Comparison of ENCODE assay signal across 9 cellular contexts in the genomic region with DNA sequence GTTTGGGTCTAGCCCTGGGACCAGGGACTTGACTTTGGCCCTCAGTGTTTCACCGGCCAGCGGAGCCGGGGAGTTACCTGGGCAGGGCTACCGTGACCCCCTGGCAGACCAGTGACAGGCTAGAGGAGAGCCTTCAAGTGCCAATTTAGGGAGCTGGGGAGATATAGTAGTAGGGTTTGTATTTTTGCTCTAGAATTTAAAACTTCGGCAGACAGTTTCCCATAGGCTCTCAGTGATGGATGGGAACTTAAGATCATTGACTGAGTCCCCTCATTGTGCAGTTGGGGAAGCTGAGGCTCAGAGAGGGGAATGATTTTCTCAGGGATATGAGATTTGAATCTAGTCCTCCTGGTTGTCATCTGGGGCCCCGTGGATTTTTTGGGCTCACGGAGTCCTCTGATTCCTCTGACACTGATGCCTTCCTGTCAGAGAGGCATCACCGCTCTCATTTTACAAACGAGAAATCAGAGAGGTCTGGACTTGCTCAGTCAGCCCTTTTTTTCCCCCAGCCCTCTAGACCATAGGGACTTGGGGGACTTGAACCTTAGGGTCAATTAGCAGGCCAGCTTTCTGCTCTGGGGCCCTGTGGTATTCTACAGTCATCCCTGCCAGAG. TPM values are rescaled to one million over a fixed set of nuclear protein-coding genes. Genes with fewer than 3 reads are reported as not detected.
DNase-seq lines count a peak whose midpoint lies in the region; ATAC-seq, FAIRE-seq and TF ChIP-seq lines count a peak whose summit lies in the region.
"Had no signal": no experiment of that assay in that cellular context is flagged by ENCODE, and none has a peak within 500 bp of the region (broad histone marks: within the 10 kb centered on the region; RNA-seq: fewer than 3 reads in every experiment).

No MANE protein-coding gene starts in this region.

- no peaks in the 10 kb centered on the region for H4K20me1 ChIP-seq in IMR-90 (ENCODE audit: insufficient read depth, low read length)
- no peaks in the 10 kb centered on the region for H4K20me1 ChIP-seq in astrocyte (ENCODE audit: insufficient read depth, low read length)

- H3K27ac ChIP-seq in IMR-90 (ENCODE audit: insufficient read depth, low read length) (no peak overlapping the region), astrocyte (ENCODE audit: low read depth, low read length) (no peak overlapping the region)

- in situ Hi-C loops in IMR-90 (cut with MboI; ENCODE audit: low sequenced_read_pairs), result loop anchor here (5.0 to 25.0 kb wide), 4 partner anchors 82 to 627 kb away; partner anchors contain the start of gene SSBP3

- TF ChIP-seq CTCF in BE2C (IDR thresholded peaks at IDR 0.05; ENCODE audit: low read depth, low read length) (no peak; the same call in 1 of the 2 replicates), IMR-90 (conservative IDR thresholded peaks at IDR 0.05; ENCODE audit: low read depth, low read length) (no peak), astrocyte (IDR thresholded peaks at IDR 0.05; ENCODE audit: insufficient read depth, low read depth, low read length) (peak; percentile 0)

- peaks cover 12% of the 10 kb centered on the region for H3K4me1 ChIP-seq in BE2C
- peaks cover 14% of the 10 kb centered on the region for H3K4me1 ChIP-seq in IMR-90 (ENCODE audit: control insufficient read depth, insufficient read depth, low read length)
- H3K4me1 ChIP-seq in astrocyte (ENCODE audit: insufficient read depth, low read length), result peaks cover 20% of the 10 kb centered on the region

- H3K56ac ChIP-seq in IMR-90 (ENCODE audit: extremely low read depth, insufficient read depth, low read length), result no peak overlapping the region

- no peaks in the 10 kb centered on the region for H3K36me3 Mint-ChIP-seq in astrocyte (ENCODE audit: low read depth, unreplicated experiment)
- no peaks in the 10 kb centered on the region for H3K36me3 Mint-ChIP-seq in naive thymus-derived CD8-positive, alpha-beta T cell

- H4K8ac ChIP-seq in IMR-90 (ENCODE audit: low read depth in 2 of 2, low read length in 2 of 2), result no peak overlapping the region

- POLR2A ChIA-PET in IMR-90 (lab: Charles Lee; ENCODE audit: unreplicated experiment), result interaction anchor here (0.6 to 1.3 kb wide), 2 partner anchors 82 to 84 kb away, joined by 3 to 5 read pairs; partner anchors contain the start of gene SSBP3
- POLR2A ChIA-PET in naive thymus-derived CD8-positive, alpha-beta T cell (lab: Charles Lee), result interaction anchor here (0.6 to 4.9 kb wide), 12 partner anchors 9 to 290 kb away, joined by 3 to 110 read pairs (median 4); partner anchors contain the start of genes CYB5RL, MRPL37 and SSBP3

- ATAC-seq in IMR-90 (ENCODE audit: low read depth) (no peak), GM19452 (IDR thresholded peaks at IDR 0.05; ENCODE audit: unreplicated experiment) (no peak), HG03457 (IDR thresholded peaks at IDR 0.05; ENCODE audit: unreplicated experiment) (no peak)
- peak; percentile 7 to 25 for ATAC-seq in naive thymus-derived CD8-positive, alpha-beta T cell

- H2BK15ac ChIP-seq in IMR-90 (ENCODE audit: low read depth, low read length), result no peak overlapping the region

- H3K4me3 ChIP-seq in BE2C (ENCODE audit: low read depth, low read length), result peak overlapping the region; percentile 60
- no peak overlapping the region for H3K4me3 ChIP-seq in IMR-90 (ENCODE audit: insufficient read depth, low read depth, low read length)
- peak overlapping the region; percentile 61 for H3K4me3 ChIP-seq in astrocyte (ENCODE audit: insufficient read depth, low read depth, low read length)

- TF ChIP-seq RAD21 in IMR-90 (IDR thresholded peaks at IDR 0.05; ENCODE audit: low read length), result no peak

- no peaks in the 10 kb centered on the region for H3K79me1 ChIP-seq in IMR-90 (ENCODE audit: low read depth in 1 of 2, low read length in 2 of 2)

- peak overlapping the region; percentile 91 for H2AFZ ChIP-seq in IMR-90 (replicated peaks; ENCODE audit: low read length, poor library complexity)
- H2AFZ ChIP-seq in astrocyte (ENCODE audit: low read depth, low read length), result no peak overlapping the region

- H2AK9ac ChIP-seq in IMR-90 (replicated peaks; ENCODE audit: low read depth, low read length, poor library complexity), result no peak overlapping the region

- H3K79me2 ChIP-seq in astrocyte (ENCODE audit: insufficient read depth, low read length), result no peaks in the 10 kb centered on the region

- H3K9me3 Mint-ChIP-seq in astrocyte (ENCODE audit: unreplicated experiment), result no peaks in the 10 kb centered on the region
- H3K9me3 Mint-ChIP-seq in naive thymus-derived CD8-positive, alpha-beta T cell, result no peaks in the 10 kb centered on the region

- BruUV-seq in IMR-90 (replicated peaks; lab: Mats Ljungman, UMichigan), result no TSS peak

- 23% methylated on average over 6 of the region's 9 CpGs; no CpG with 5 or more reads in 1 of the 2 experiments for WGBS in IMR-90 (ENCODE audit: extremely low coverage in 2 of 2, insufficient read length in 1 of 2), 2 experiments

- TF ChIP-seq POLR2A in IMR-90 (IDR thresholded peaks at IDR 0.05; ENCODE audit: low read depth, low read length), result no peak

- 0 out of 2 replicates have a peak overlapping the region, but pooled peaks have one; percentile 39 for H2BK20ac ChIP-seq in IMR-90 (ENCODE audit: low read depth, low read length)

- no peaks in the 10 kb centered on the region for H3K9me1 ChIP-seq in IMR-90 (ENCODE audit: insufficient read depth, low read length)

- no peak overlapping the region for H2AK5ac ChIP-seq in IMR-90 (ENCODE audit: low read depth, low read length)

- H3K9ac ChIP-seq in IMR-90 (ENCODE audit: low read depth, low read length) (no peak overlapping the region), astrocyte (ENCODE audit: low read length) (peak overlapping the region; percentile 86)

- peaks cover 24% of the 10 kb centered on the region for H3K4me1 Mint-ChIP-seq in astrocyte (ENCODE audit: low read depth, unreplicated experiment)
- H3K4me1 Mint-ChIP-seq in naive thymus-derived CD8-positive, alpha-beta T cell, result peaks cover 26 to 46% (median 40%) of the 10 kb centered on the region in 4 donors

- no peaks in the 10 kb centered on the region for H3K27me3 ChIP-seq in BE2C
- H3K27me3 ChIP-seq in IMR-90 (ENCODE audit: control insufficient read depth, insufficient read depth, low read length), result peaks cover 3% of the 10 kb centered on the region; the same call in 1 of the 2 replicates
- H3K27me3 ChIP-seq in astrocyte (ENCODE audit: insufficient read depth, low read length), result peaks cover 3% of the 10 kb centered on the region

- H3K14ac ChIP-seq in IMR-90 (replicated peaks; ENCODE audit: low read depth, low read length), result no peak overlapping the region

- peak overlapping the region; percentile 88 for H3K27ac Mint-ChIP-seq in astrocyte (ENCODE audit: unreplicated experiment)
- H3K27ac Mint-ChIP-seq in naive thymus-derived CD8-positive, alpha-beta T cell, result peak overlapping the region in 9 of 10 donors; percentile 33 to 92 (median 74)

- H3K9me3 ChIP-seq in BE2C (no peaks in the 10 kb centered on the region), IMR-90 (ENCODE audit: control insufficient read depth, insufficient read depth, low read length) (no peaks in the 10 kb centered on the region), astrocyte (ENCODE audit: insufficient read depth, low read depth, low read length) (no peaks in the 10 kb centered on the region)

- CTCF ChIA-PET in IMR-90 (lab: Yijun Ruan, JAX), result interaction anchor here (0.5 to 1.3 kb wide), 12 partner anchors 16 to 420 kb away, joined by 3 to 6 read pairs (median 3); no protein-coding TSS in a partner anchor

- H4K91ac ChIP-seq in IMR-90 (ENCODE audit: insufficient read depth, low read depth, low read length), result no peak overlapping the region

- H4K5ac ChIP-seq in IMR-90 (ENCODE audit: low read depth, low read length), result no peak overlapping the region

- H3K4ac ChIP-seq in IMR-90 (ENCODE audit: low read depth, low read length), result no peak overlapping the region

- H2BK5ac ChIP-seq in IMR-90 (ENCODE audit: low read depth, low read length, poor library complexity, severe bottlenecking), result no peak overlapping the region

- peaks cover 8% of the 10 kb centered on the region for H3K27me3 Mint-ChIP-seq in astrocyte (ENCODE audit: low read depth, unreplicated experiment)
- H3K27me3 Mint-ChIP-seq in naive thymus-derived CD8-positive, alpha-beta T cell, result peaks cover 0 to 25% (median 6%) of the 10 kb centered on the region in 5 donors

- no peak overlapping the region for H3K23ac ChIP-seq in IMR-90 (ENCODE audit: low read depth, low read length)

- intact Hi-C loops in IMR-90 (cut with micrococcal nuclease), result loop anchor here (1.0 to 5.0 kb wide), 8 partner anchors 155 to 629 kb away; no protein-coding TSS in a partner anchor

- FAIRE-seq in astrocyte (lab: Jason Lieb, UNC), result no peak
- FAIRE-seq: islet of Langerhans had no signal

- dilution Hi-C loops in IMR-90 (cut with HindIII; ENCODE audit: low sequenced_read_pairs, unreplicated experiment), result no loop called here

- H3K36me3 ChIP-seq in BE2C (no peaks in the 10 kb centered on the region), IMR-90 (ENCODE audit: control insufficient read depth, insufficient read depth, low read length) (no peaks in the 10 kb centered on the region), astrocyte (ENCODE audit: insufficient read depth, low read length) (no peaks in the 10 kb centered on the region)

- no peak for DNase-seq in BE2C
- no peak for DNase-seq in IMR-90
- DNase-seq in astrocyte (ENCODE audit: low read depth), result no peak
- no peak for DNase-seq in naive thymus-derived CD8-positive, alpha-beta T cell
- no peak for DNase-seq in NCI-H1694 treated with DMSO at 0.1 percent for 48 hours (lab: John Stamatoyannopoulos, UW)
- DNase-seq in NCI-H1048 (lab: John Stamatoyannopoulos, UW), result no peak

- H3K4me2 ChIP-seq in IMR-90 (ENCODE audit: low read depth, low read length) (no peak overlapping the region; the same call in 1 of the 2 replicates), astrocyte (ENCODE audit: low read length) (peak overlapping the region; percentile 99)

- H3K4me3 Mint-ChIP-seq in astrocyte (ENCODE audit: unreplicated experiment), result no peak overlapping the region
- peak overlapping the region; percentile 80 to 91 (median 88) for H3K4me3 Mint-ChIP-seq in naive thymus-derived CD8-positive, alpha-beta T cell

- H2BK120ac ChIP-seq in IMR-90 (ENCODE audit: low read depth, low read length), result 0 out of 2 replicates have a peak overlapping the region, but pooled peaks have one; percentile 30

- no peak overlapping the region for H3K18ac ChIP-seq in IMR-90 (ENCODE audit: low read depth, low read length)

TF ChIP-seq in IMR-90, 13 proteins besides CTCF, POLR2A, EP300 and RAD21 (continues in another document):
- TF ChIP-seq CHD1 (IDR thresholded peaks at IDR 0.05; ENCODE audit: low read depth, low read length) (no peak), CEBPB (IDR thresholded peaks at IDR 0.05; ENCODE audit: low read depth, low read length) (no peak), SMC3 (IDR thresholded peaks at IDR 0.05; ENCODE audit: low read depth, low read length) (no peak)

RNA-seq across cellular contexts. Expression of gene ACOT11, which starts 58.3 kb away (rescaled TPM):
- 6.9 TPM for polyA plus RNA-seq in BE2C (2012; ENCODE audit: insufficient read depth, insufficient read length, low read depth)
- 2.5 TPM in 2 replicates for total RNA-seq in IMR-90 (2012; rRNA removed)
- polyA plus RNA-seq in IMR-90 (2012; rRNA removed), result 2.7 and 3.1 TPM in 2 replicates
- polyA plus RNA-seq in IMR-90 (2012; cell fraction: cytosol; rRNA removed), result 1.0 and 1.8 TPM in 2 replicates
- 4.2 and 8.7 TPM in 2 replicates for polyA plus RNA-seq in IMR-90 (2012; cell fraction: nucleus; rRNA removed; ENCODE audit: low replicate concordance)
- total RNA-seq in astrocyte, result 1.5 and 2.7 TPM in 2 replicates
- total RNA-seq in naive thymus-derived CD8-positive, alpha-beta T cell, result under 1 TPM; 0.22 to 0.31 TPM
- under 1 TPM in 1 of 3 donors, not detected in 2; 0.07 TPM for polyA plus RNA-seq in naive thymus-derived CD8-positive, alpha-beta T cell

Comparison
In these comparisons a context has a peak if more than half of its experiments do, and no peak if none do; other contexts are left out.
1. ATAC-seq: peak in naive thymus-derived CD8-positive, alpha-beta T cell (2 of 2); none in IMR-90 (single experiment), GM19452 (single experiment) and HG03457 (single experiment).